3 cellular contexts compared by ENCODE assay signal in genomic region chr3:119139360-119139759, GRCh38.
A peak's percentile ranks its signal among the peaks of the same experiment; 100 is the strongest.
TF ChIP-seq lines count a peak whose summit lies in the region.

No MANE protein-coding gene starts in this region.

TF ChIP-seq in HEK293, 187 proteins besides CTCF, POLR2A, EP300 and RAD21:
- TF ChIP-seq SETDB1 (IDR thresholded peaks at IDR 0.05; ENCODE audit: insufficient read length, low read length), result peak; percentile 72

TF ChIP-seq in K562, 482 proteins besides CTCF, POLR2A, EP300 and RAD21:
- peak; percentile 91 for TF ChIP-seq ZNF431 (CRISPR knock-in tag; IDR thresholded peaks at IDR 0.05)

TF ChIP-seq in HepG2, 621 proteins besides CTCF, POLR2A, EP300 and RAD21:
- peak; percentile 56; the same call in 1 of the 2 replicates for TF ChIP-seq ZNF431 (CRISPR knock-in tag; IDR thresholded peaks at IDR 0.05; ENCODE audit: borderline replicate concordance, low read depth)
TF ChIP-seq in HepG2: peak in this region for 1; not testable (repeated sequence) for 620.
